Comparison of ENCODE assay signal across 2 cellular contexts in genomic region chr16:89661215-89661614, GRCh38.
TF ChIP-seq lines count a peak whose summit lies in the region.

No MANE protein-coding gene starts in this region.

TF ChIP-seq in K562, 482 proteins besides CTCF, POLR2A, EP300 and RAD21:
- TF ChIP-seq SLC30A9 (CRISPR knock-in tag; IDR thresholded peaks at IDR 0.05) = no peak
- no peak for TF ChIP-seq ARHGAP35 (IDR thresholded peaks at IDR 0.05; ENCODE audit: partially characterized antibody)
- TF ChIP-seq MNT (conservative IDR thresholded peaks at IDR 0.05) = no peak
- no peak for TF ChIP-seq NCOR1 (IDR thresholded peaks at IDR 0.05)
- TF ChIP-seq ZNF431 (CRISPR knock-in tag; IDR thresholded peaks at IDR 0.05) = peak; percentile 90
- TF ChIP-seq TEAD2 (tag; IDR thresholded peaks at IDR 0.05) = no peak

TF ChIP-seq in HEK293T, 16 proteins besides CTCF, POLR2A, EP300 and RAD21:
- TF ChIP-seq FOXM1 (IDR thresholded peaks at IDR 0.05; ENCODE audit: borderline replicate concordance) = no peak
- no peak for TF ChIP-seq CTBP1 (IDR thresholded peaks at IDR 0.05; ENCODE audit: borderline replicate concordance)
- no peak for TF ChIP-seq SUZ12 (IDR thresholded peaks at IDR 0.05)
- TF ChIP-seq NFRKB (IDR thresholded peaks at IDR 0.05) = no peak
- TF ChIP-seq PKNOX1 (IDR thresholded peaks at IDR 0.05) = no peak
- TF ChIP-seq ELF4 (IDR thresholded peaks at IDR 0.05) = no peak
- no peak for TF ChIP-seq HDGF (IDR thresholded peaks at IDR 0.05; ENCODE audit: borderline replicate concordance)
- TF ChIP-seq FOXA1 (IDR thresholded peaks at IDR 0.05) = no peak
- TF ChIP-seq TARDBP (IDR thresholded peaks at IDR 0.05) = no peak
- no peak for TF ChIP-seq ZNF384 (IDR thresholded peaks at IDR 0.05)
- no peak for TF ChIP-seq BHLHE40 (IDR thresholded peaks at IDR 0.05; ENCODE audit: borderline replicate concordance)
- no peak for TF ChIP-seq FOXK2 (IDR thresholded peaks at IDR 0.05)
- no peak for TF ChIP-seq L3MBTL2 (conservative IDR thresholded peaks at IDR 0.05)
- TF ChIP-seq LEF1 (IDR thresholded peaks at IDR 0.05; ENCODE audit: borderline replicate concordance) = no peak
- TF ChIP-seq SP1 (IDR thresholded peaks at IDR 0.05) = no peak
- no peak for TF ChIP-seq ARNT (IDR thresholded peaks at IDR 0.05)
